8 cellular contexts compared by ENCODE assay signal in the genomic region with DNA sequence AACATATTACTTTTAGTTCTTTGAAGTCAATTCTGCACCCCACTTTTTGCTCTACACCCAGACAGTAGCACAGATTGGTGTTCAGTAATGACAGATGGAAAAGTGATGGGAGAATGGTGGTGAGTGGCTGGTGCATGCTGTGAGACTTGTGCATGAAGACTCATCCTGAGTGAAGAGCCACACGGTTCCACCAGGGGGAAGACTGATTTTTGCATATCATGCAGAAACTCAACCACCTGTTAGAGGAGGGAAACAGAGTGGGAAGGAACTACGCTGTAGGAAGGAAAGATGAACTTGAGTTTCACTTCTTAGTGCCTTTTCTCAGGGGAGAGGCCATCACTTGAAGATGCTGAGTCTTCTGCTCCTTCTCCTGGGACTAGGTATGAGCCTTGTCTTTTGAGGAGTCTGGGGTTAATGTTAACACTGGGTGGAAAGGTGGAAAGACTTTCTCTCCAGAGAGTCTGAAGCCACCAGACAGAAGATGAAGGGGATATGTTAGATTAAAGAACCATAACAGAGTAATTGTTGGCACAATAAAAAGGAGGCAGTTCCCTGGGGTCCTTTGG. TPM values are rescaled to one million over a fixed set of nuclear protein-coding genes. Genes with fewer than 3 reads are reported as not detected.
DNase-seq lines count a peak whose midpoint lies in the region; ATAC-seq and TF ChIP-seq lines count a peak whose summit lies in the region.

No MANE protein-coding gene starts in this region.

- peak; percentile 3 for DNase-seq in fibroblast of pulmonary artery (ENCODE audit: low read depth)
- DNase-seq in HK-2 (ENCODE audit: unreplicated experiment) = no peak
- no peak for DNase-seq in inferior parietal cortex (ENCODE audit: extremely low spot score)
- no peak for DNase-seq in Right ventricle myocardium inferior (ENCODE audit: missing footprints)
- no peak for DNase-seq in NCI-H1048 (lab: John Stamatoyannopoulos, UW)

- intact Hi-C loops in Right ventricle myocardium inferior (cut with DNase I) = no loop called here

- ATAC-seq in GM18511 (IDR thresholded peaks at IDR 0.05; ENCODE audit: unreplicated experiment) (peak; percentile 98), GM21576 (IDR thresholded peaks at IDR 0.05; ENCODE audit: unreplicated experiment) (peak; percentile 92), HG03565 (IDR thresholded peaks at IDR 0.05; ENCODE audit: unreplicated experiment) (peak; percentile 82), Right ventricle myocardium inferior (no peak)

- no peak for TF ChIP-seq CTCF in fibroblast of pulmonary artery (IDR thresholded peaks at IDR 0.05; ENCODE audit: low read length, missing control alignments)

- no peak overlapping the region for H3K4me3 ChIP-seq in fibroblast of pulmonary artery (replicated peaks; ENCODE audit: low read depth, low read length)

RNA-seq across cellular contexts. Expression of gene PRSS1, which starts 9.3 kb away (rescaled TPM):
- total RNA-seq in Right ventricle myocardium inferior = not detected

RNA-seq across cellular contexts. Expression of gene PRSS2, which starts 30.8 kb away (rescaled TPM):
- total RNA-seq in Right ventricle myocardium inferior = not detected
